ENCODE assay signal across 38 cellular contexts in genomic region chr4:55830048-55830447, GRCh38. TPM values are rescaled to one million over a fixed set of nuclear protein-coding genes. Genes with fewer than 3 reads are reported as not detected.
"Had no signal": no experiment of that assay in that cellular context is flagged by ENCODE, and none has a peak within 500 bp of the region (broad histone marks: within the 10 kb centered on the region; RNA-seq: fewer than 3 reads in every experiment).

No MANE protein-coding gene starts in this region.

- H3K27ac ChIP-seq: adrenal gland, ascending aorta, body of pancreas, brain microvascular endothelial cell, breast epithelium, cardiac muscle cell had no signal

- H3K4me1 Mint-ChIP-seq: activated naive CD4-positive, alpha-beta T cell treated with anti-CD3 and anti-CD28 coated beads, Interleukin-2, amount 10 ng/mL, durations not matched to agents 7 days and 5 days; activated naive CD4-positive, alpha-beta T cell treated with anti-CD3 and anti-CD28 coated beads, Interleukin-2, amount 50 U/mL, for 24 hours; activated naive CD8-positive, alpha-beta T cell treated with anti-CD3 and anti-CD28 coated beads, Interleukin-2, amount 10 ng/mL, durations not matched to agents 7 days and 5 days; activated naive CD8-positive, alpha-beta T cell treated with anti-CD3 and anti-CD28 coated beads, Interleukin-2, amount 50 U/mL, for 24 hours; activated T-helper 17 cell treated with anti-CD3 and anti-CD28 coated beads, Interleukin-2, amount 50 U/mL, for 72 hours; brain; central memory CD8-positive, alpha-beta T cell had no signal

- ATAC-seq: activated naive CD4-positive, alpha-beta T cell treated with anti-CD3 and anti-CD28 coated beads, Interleukin-2, amount 50 U/mL, for 72 hours; activated naive CD8-positive, alpha-beta T cell treated with anti-CD3 and anti-CD28 coated beads, Interleukin-2, amount 50 U/mL, for 24 hours; activated T-cell treated with anti-CD3 and anti-CD28 coated beads, Interleukin-2, amount 50 U/mL, for 4 hours; activated T-cell treated with anti-CD3 and anti-CD28 coated beads, Interleukin-2, amount 50 U/mL, for 72 hours; activated T-helper 17 cell treated with anti-CD3 and anti-CD28 coated beads, Interleukin-2, amount 50 U/mL, for 72 hours; body of pancreas had no signal

- H3K4me3 Mint-ChIP-seq: activated naive CD4-positive, alpha-beta T cell treated with anti-CD3 and anti-CD28 coated beads for 36 hours; activated naive CD4-positive, alpha-beta T cell treated with anti-CD3 and anti-CD28 coated beads, Interleukin-2, amount 10 ng/mL, durations not matched to agents 7 days and 5 days; activated naive CD4-positive, alpha-beta T cell treated with anti-CD3 and anti-CD28 coated beads, Interleukin-2, amount 50 U/mL, for 24 hours; activated naive CD8-positive, alpha-beta T cell; activated naive CD8-positive, alpha-beta T cell treated with anti-CD3 and anti-CD28 coated beads for 36 hours; activated naive CD8-positive, alpha-beta T cell treated with anti-CD3 and anti-CD28 coated beads, Interleukin-2, amount 10 ng/mL, durations not matched to agents 7 days and 5 days; activated naive CD8-positive, alpha-beta T cell treated with anti-CD3 and anti-CD28 coated beads, Interleukin-2, amount 50 U/mL, for 24 hours; activated T-cell treated with anti-CD3 and anti-CD28 coated beads, Interleukin-2, amount 50 U/mL, for 24 hours; activated T-cell treated with anti-CD3 and anti-CD28 coated beads, Interleukin-2, amount 50 U/mL, for 4 hours; activated T-cell treated with anti-CD3 and anti-CD28 coated beads, Interleukin-2, amount 50 U/mL, for 72 hours; activated T-helper 1 cell treated with anti-CD3 and anti-CD28 coated beads, Interleukin-12 subunit alpha, Interleukin-12 subunit beta, Interleukin-2, Interleukin-4 antibody, amounts not matched to agents 30 ng/mL and 10 ng/mL and 1 ng/mL, durations not matched to agents 14 hours and 24 hours and 36 hours; activated T-helper 17 cell treated with anti-CD3 and anti-CD28 coated beads, Interleukin-2, amount 50 U/mL, for 72 hours; brain; central memory CD8-positive, alpha-beta T cell had no signal

- H3K36me3 ChIP-seq: adrenal gland, ascending aorta, brain microvascular endothelial cell, breast epithelium, cardiac muscle cell had no signal

- H3K27ac Mint-ChIP-seq: activated naive CD4-positive, alpha-beta T cell treated with anti-CD3 and anti-CD28 coated beads for 36 hours; activated naive CD4-positive, alpha-beta T cell treated with anti-CD3 and anti-CD28 coated beads, Interleukin-2, amount 10 ng/mL, durations not matched to agents 7 days and 5 days; activated naive CD4-positive, alpha-beta T cell treated with anti-CD3 and anti-CD28 coated beads, Interleukin-2, amount 50 U/mL, for 24 hours; activated naive CD4-positive, alpha-beta T cell treated with anti-CD3 and anti-CD28 coated beads, Interleukin-2, amount 50 U/mL, for 72 hours; activated naive CD8-positive, alpha-beta T cell; activated naive CD8-positive, alpha-beta T cell treated with anti-CD3 and anti-CD28 coated beads for 36 hours; activated naive CD8-positive, alpha-beta T cell treated with anti-CD3 and anti-CD28 coated beads, Interleukin-2, amount 10 ng/mL, durations not matched to agents 7 days and 5 days; activated naive CD8-positive, alpha-beta T cell treated with anti-CD3 and anti-CD28 coated beads, Interleukin-2, amount 50 U/mL, for 24 hours; activated T-cell treated with anti-CD3 and anti-CD28 coated beads, Interleukin-2, amount 50 U/mL, for 24 hours; activated T-cell treated with anti-CD3 and anti-CD28 coated beads, Interleukin-2, amount 50 U/mL, for 72 hours; activated T-helper 1 cell treated with anti-CD3 and anti-CD28 coated beads, Interleukin-12 subunit alpha, Interleukin-12 subunit beta, Interleukin-2, Interleukin-4 antibody, amounts not matched to agents 30 ng/mL and 10 ng/mL and 1 ng/mL, durations not matched to agents 14 hours and 24 hours and 36 hours; activated T-helper 17 cell treated with anti-CD3 and anti-CD28 coated beads, Interleukin-2, amount 50 U/mL, for 72 hours; activated T-helper 2 cell treated with anti-CD3 and anti-CD28 coated beads, Interferon-gamma antibody, Interleukin-2, Interleukin-4, amounts not matched to agents 10 μg/mL and 5 μg/mL and 100 μg/mL, durations not matched to agents 14 hours and 24 hours and 36 hours; brain had no signal

- H3K9me3 Mint-ChIP-seq: activated naive CD4-positive, alpha-beta T cell treated with anti-CD3 and anti-CD28 coated beads for 36 hours; activated naive CD4-positive, alpha-beta T cell treated with anti-CD3 and anti-CD28 coated beads, Interleukin-2, amount 10 ng/mL, durations not matched to agents 7 days and 5 days; activated naive CD4-positive, alpha-beta T cell treated with anti-CD3 and anti-CD28 coated beads, Interleukin-2, amount 50 U/mL, for 72 hours; activated naive CD8-positive, alpha-beta T cell treated with anti-CD3 and anti-CD28 coated beads for 36 hours; activated naive CD8-positive, alpha-beta T cell treated with anti-CD3 and anti-CD28 coated beads, Interleukin-2, amount 10 ng/mL, durations not matched to agents 7 days and 5 days; activated naive CD8-positive, alpha-beta T cell treated with anti-CD3 and anti-CD28 coated beads, Interleukin-2, amount 50 U/mL, for 24 hours; activated T-cell treated with anti-CD3 and anti-CD28 coated beads, Interleukin-2, amount 50 U/mL, for 24 hours; activated T-cell treated with anti-CD3 and anti-CD28 coated beads, Interleukin-2, amount 50 U/mL, for 4 hours; activated T-cell treated with anti-CD3 and anti-CD28 coated beads, Interleukin-2, amount 50 U/mL, for 72 hours; activated T-helper 1 cell treated with anti-CD3 and anti-CD28 coated beads, Interleukin-12 subunit alpha, Interleukin-12 subunit beta, Interleukin-2, Interleukin-4 antibody, amounts not matched to agents 30 ng/mL and 10 ng/mL and 1 ng/mL, durations not matched to agents 14 hours and 24 hours and 36 hours; activated T-helper 17 cell treated with anti-CD3 and anti-CD28 coated beads, Interleukin-2, amount 50 U/mL, for 72 hours; activated T-helper 2 cell treated with anti-CD3 and anti-CD28 coated beads, Interferon-gamma antibody, Interleukin-2, Interleukin-4, amounts not matched to agents 10 μg/mL and 5 μg/mL and 100 μg/mL, durations not matched to agents 14 hours and 24 hours and 36 hours; brain; central memory CD8-positive, alpha-beta T cell had no signal

- H3K4me1 ChIP-seq: adrenal gland, ascending aorta, body of pancreas, breast epithelium had no signal

- H3K27me3 ChIP-seq: ascending aorta, body of pancreas, brain microvascular endothelial cell, cardiac muscle cell had no signal

- H3K36me3 Mint-ChIP-seq: activated naive CD4-positive, alpha-beta T cell treated with anti-CD3 and anti-CD28 coated beads, Interleukin-2, amount 10 ng/mL, durations not matched to agents 7 days and 5 days; activated naive CD4-positive, alpha-beta T cell treated with anti-CD3 and anti-CD28 coated beads, Interleukin-2, amount 50 U/mL, for 72 hours; activated naive CD8-positive, alpha-beta T cell; activated naive CD8-positive, alpha-beta T cell treated with anti-CD3 and anti-CD28 coated beads for 36 hours; activated naive CD8-positive, alpha-beta T cell treated with anti-CD3 and anti-CD28 coated beads, Interleukin-2, amount 10 ng/mL, durations not matched to agents 7 days and 5 days; brain had no signal

- DNase-seq: activated effector memory CD4-positive, alpha-beta T cell treated with anti-CD3 and anti-CD28 coated beads, Interleukin-2, amount 50 U/mL, for 16 hours; activated effector memory CD4-positive, alpha-beta T cell treated with Interleukin-2 at 50 U/mL for 16 hours; activated gamma-delta T cell; activated gamma-delta T cell treated with Interleukin-2 at 50 U/mL for 16 hours; activated naive CD4-positive, alpha-beta T cell; activated naive CD4-positive, alpha-beta T cell treated with anti-CD3 and anti-CD28 coated beads for 36 hours; activated naive CD4-positive, alpha-beta T cell treated with anti-CD3 and anti-CD28 coated beads, Interleukin-2, amount 10 ng/mL, durations not matched to agents 7 days and 5 days; activated naive CD4-positive, alpha-beta T cell treated with anti-CD3 and anti-CD28 coated beads, Interleukin-2, amount 50 U/mL, for 16 hours; activated naive CD4-positive, alpha-beta T cell treated with Interleukin-2 at 50 U/mL for 16 hours; activated naive CD8-positive, alpha-beta T cell treated with anti-CD3 and anti-CD28 coated beads for 36 hours; activated naive CD8-positive, alpha-beta T cell treated with anti-CD3 and anti-CD28 coated beads, Interleukin-2, amount 10 ng/mL, durations not matched to agents 7 days and 5 days; activated naive CD8-positive, alpha-beta T cell treated with anti-CD3 and anti-CD28 coated beads, Interleukin-2, amount 50 U/mL, for 24 hours; activated T-cell treated with anti-CD3 and anti-CD28 coated beads, Interleukin-2, amount 50 U/mL, for 1 hour; activated T-cell treated with anti-CD3 and anti-CD28 coated beads, Interleukin-2, amount 50 U/mL, for 24 hours; activated T-cell treated with anti-CD3 and anti-CD28 coated beads, Interleukin-2, amount 50 U/mL, for 4 hours; activated T-cell treated with anti-CD3 and anti-CD28 coated beads, Interleukin-2, amount 50 U/mL, for 48 hours; activated T-cell treated with anti-CD3 and anti-CD28 coated beads, Interleukin-2, amount 50 U/mL, for 72 hours; adrenal gland; amniotic stem cell; amygdala; anterior cingulate cortex; aorta; body of pancreas; brain microvascular endothelial cell; caudate nucleus; central memory CD4-positive, alpha-beta T cell; cerebellar nuclear complex had no signal

- H3K4me3 ChIP-seq: adrenal gland, ascending aorta, body of pancreas, breast epithelium, cardiac muscle cell had no signal

- H3K9me3 ChIP-seq: adrenal gland, ascending aorta, body of pancreas, breast epithelium had no signal

RNA-seq across cellular contexts. Expression of gene EXOC1L, which starts 10.5 kb away (rescaled TPM):
- polyA plus RNA-seq: aorta had no signal
